ENCODE assay signal across 13 cellular contexts in genomic region chr15:101446527-101447167, GRCh38. TPM values are rescaled to one million over a fixed set of nuclear protein-coding genes. Genes with fewer than 3 reads are reported as not detected.
DNase-seq lines count a peak whose midpoint lies in the region; ATAC-seq, FAIRE-seq and TF ChIP-seq lines count a peak whose summit lies in the region.
"Had no signal": no experiment of that assay in that cellular context is flagged by ENCODE, and none has a peak within 500 bp of the region (broad histone marks: within the 10 kb centered on the region; RNA-seq: fewer than 3 reads in every experiment).

No MANE protein-coding gene starts in this region.

- H3K27ac Mint-ChIP-seq in MCF 10A (ENCODE audit: low read depth, unreplicated experiment): no peak overlapping the region
- H3K27ac Mint-ChIP-seq: B cell; stimulated activated naive B cell treated with anti-CD40 and anti-IgM and Interleukin-4, amounts not matched to agents 10 μg/mL and 1 μg/mL and 100 μg/mL, for 72 hours had no signal

- TF ChIP-seq CTCF in MCF 10A (IDR thresholded peaks at IDR 0.05; ENCODE audit: unreplicated experiment) (no peak), mammary epithelial cell (conservative IDR thresholded peaks at IDR 0.05 in 1 of 2, IDR thresholded peaks at IDR 0.05 in 1 of 2; ENCODE audit: extremely low read depth in 1 of 2, insufficient read depth in 1 of 2, low read depth in 1 of 2, low read length in 2 of 2) (no peak), brain microvascular endothelial cell (IDR thresholded peaks at IDR 0.05; ENCODE audit: low read depth, low read length, missing control alignments) (no peak), kidney (IDR thresholded peaks at IDR 0.05; ENCODE audit: borderline replicate concordance, extremely low read depth, insufficient read depth) (no peak), upper lobe of left lung (IDR thresholded peaks at IDR 0.05) (no peak)

- H4K20me1 ChIP-seq in mammary epithelial cell (ENCODE audit: insufficient read depth, low read length): no peaks in the 10 kb centered on the region

- no TSS peak for BruUV-seq in MCF 10A (replicated peaks; lab: Mats Ljungman, UMichigan)
- BruUV-seq in mammary epithelial cell (replicated peaks; lab: Mats Ljungman, UMichigan): no TSS peak

- H3K36me3 ChIP-seq in mammary epithelial cell (ENCODE audit: insufficient read depth, low read length): no peaks in the 10 kb centered on the region
- no peaks in the 10 kb centered on the region for H3K36me3 ChIP-seq in brain microvascular endothelial cell (replicated peaks)
- H3K36me3 ChIP-seq in kidney (ENCODE audit: control insufficient read depth in 1 of 2, insufficient read depth in 2 of 2, low read length in 2 of 2): no peaks in the 10 kb centered on the region
- H3K36me3 ChIP-seq in upper lobe of left lung: no peaks in the 10 kb centered on the region
- H3K36me3 ChIP-seq: colonic mucosa had no signal

- no peaks in the 10 kb centered on the region for H3K27me3 Mint-ChIP-seq in MCF 10A (ENCODE audit: insufficient read depth, unreplicated experiment)

- 72% methylated on average over 6 of the region's 12 CpGs for WGBS in mammary epithelial cell (ENCODE audit: low coverage, missing lambda C conversion rate)
- WGBS in upper lobe of left lung, 2 donors: 67 to 68% methylated on average over 12 of the region's 12 CpGs

- in situ Hi-C loops in mammary epithelial cell (cut with MboI; ENCODE audit: low sequenced_read_pairs in 2 of 2) (loop anchor here in 1 of 2 donors (10.0 kb wide), 1 partner anchor 58 kb away; no protein-coding TSS in a partner anchor), brain microvascular endothelial cell (cut with HindIII; ENCODE audit: low pct_ligation_motif_present, low sequenced_read_pairs) (no loop called here)

- no peaks in the 10 kb centered on the region for H3K27me3 ChIP-seq in mammary epithelial cell (ENCODE audit: insufficient read depth, low read length)
- no peaks in the 10 kb centered on the region for H3K27me3 ChIP-seq in brain microvascular endothelial cell (replicated peaks)
- H3K27me3 ChIP-seq in upper lobe of left lung: no peaks in the 10 kb centered on the region
- H3K27me3 ChIP-seq: colonic mucosa had no signal

- intact Hi-C loops in MCF 10A (cut with micrococcal nuclease): loop anchor here (5.0 kb wide), 1 partner anchor 89 kb away; no protein-coding TSS in a partner anchor
- intact Hi-C loops in mammary epithelial cell (cut with micrococcal nuclease): no loop called here
- intact Hi-C loops in kidney (cut with DNase I): no loop called here

- H3K9me3 ChIP-seq in mammary epithelial cell (replicated peaks; ENCODE audit: insufficient read depth, low read length): no peaks in the 10 kb centered on the region
- H3K9me3 ChIP-seq in kidney (ENCODE audit: control insufficient read depth in 1 of 2, low read length in 2 of 2): no peaks in the 10 kb centered on the region
- H3K9me3 ChIP-seq in upper lobe of left lung: no peaks in the 10 kb centered on the region
- H3K9me3 ChIP-seq: colonic mucosa had no signal

- H3K79me2 ChIP-seq in mammary epithelial cell (ENCODE audit: insufficient read depth, low read length): no peaks in the 10 kb centered on the region

- peaks cover 15% of the 10 kb centered on the region for H3K4me1 Mint-ChIP-seq in MCF 10A (ENCODE audit: insufficient read depth, unreplicated experiment)

- no peak for FAIRE-seq in kidney (lab: Jason Lieb, UNC)
- FAIRE-seq: GM18507 had no signal

- peaks cover 7% of the 10 kb centered on the region for H3K36me3 Mint-ChIP-seq in MCF 10A (ENCODE audit: insufficient read depth, unreplicated experiment)
- H3K36me3 Mint-ChIP-seq: stimulated activated naive B cell treated with anti-CD40 and anti-IgM and Interleukin-4, amounts not matched to agents 10 μg/mL and 1 μg/mL and 100 μg/mL, for 72 hours had no signal

- no peak for TF ChIP-seq EP300 in upper lobe of left lung (IDR thresholded peaks at IDR 0.05)

- H3K9me3 Mint-ChIP-seq in MCF 10A (ENCODE audit: unreplicated experiment): no peaks in the 10 kb centered on the region

- CTCF ChIA-PET in MCF 10A (lab: Yijun Ruan, JAX) (no interaction called here), mammary epithelial cell (lab: Charles Lee; ENCODE audit: low non-redundant PET) (no interaction called here)

- no peak overlapping the region for H3K4me3 ChIP-seq in mammary epithelial cell (replicated peaks in 1 of 3; ENCODE audit: insufficient read depth in 1 of 3, low read depth in 2 of 3, low read length in 3 of 3)
- no peak overlapping the region for H3K4me3 ChIP-seq in brain microvascular endothelial cell (ENCODE audit: low read depth, low read length)
- H3K4me3 ChIP-seq in kidney (ENCODE audit: low read length in 2 of 2): no peak overlapping the region
- H3K4me3 ChIP-seq in upper lobe of left lung: no peak overlapping the region
- H3K4me3 ChIP-seq: colonic mucosa had no signal

- H3K27ac ChIP-seq in mammary epithelial cell (ENCODE audit: insufficient read depth, low read depth, low read length) (no peak overlapping the region), brain microvascular endothelial cell (peak overlapping the region; percentile 20), kidney (ENCODE audit: low read depth in 2 of 2, low read length in 2 of 2) (no peak overlapping the region), upper lobe of left lung (peak overlapping the region in 3 of 4 donors; percentile 0 to 63 (median 54))
- H3K27ac ChIP-seq: colonic mucosa had no signal

- no peak overlapping the region for H3K4me2 ChIP-seq in mammary epithelial cell (ENCODE audit: insufficient read depth, low read depth, low read length)

- POLR2A ChIA-PET in MCF 10A (lab: Yijun Ruan, JAX): no interaction called here

- DNase-seq in MCF 10A (ENCODE audit: unreplicated experiment): peak; percentile 55
- no peak for DNase-seq in mammary epithelial cell
- DNase-seq in brain microvascular endothelial cell: no peak
- DNase-seq in kidney: peak; percentile 29
- DNase-seq in upper lobe of left lung: no peak
- no peak for DNase-seq in middle frontal gyrus (ENCODE audit: extremely low spot score, low spot score)
- no peak for DNase-seq in H4 (ENCODE audit: low spot score)
- no peak for DNase-seq in NCI-H2029 (lab: John Stamatoyannopoulos, UW)
- DNase-seq: colonic mucosa; occipital lobe; stimulated activated naive B cell treated with anti-CD40 and anti-IgM and Interleukin-4, amounts not matched to agents 10 μg/mL and 1 μg/mL and 100 μg/mL, for 72 hours had no signal

- no peak overlapping the region for H3K4me3 Mint-ChIP-seq in MCF 10A (ENCODE audit: unreplicated experiment)
- H3K4me3 Mint-ChIP-seq: B cell; stimulated activated naive B cell treated with anti-CD40 and anti-IgM and Interleukin-4, amounts not matched to agents 10 μg/mL and 1 μg/mL and 100 μg/mL, for 72 hours had no signal

- dilution Hi-C loops in mammary epithelial cell (cut with HindIII; ENCODE audit: low sequenced_read_pairs): no loop called here

- H3K4me1 ChIP-seq in mammary epithelial cell (ENCODE audit: insufficient read depth, low read length) (no peaks in the 10 kb centered on the region), kidney (ENCODE audit: control insufficient read depth in 1 of 2, insufficient read depth in 1 of 2, low read depth in 1 of 2, low read length in 2 of 2) (peaks cover 1 to 2% of the 10 kb centered on the region in 2 donors), upper lobe of left lung (peaks cover 16 to 34% (median 31%) of the 10 kb centered on the region in 4 donors)
- H3K4me1 ChIP-seq: colonic mucosa had no signal

- no peak for TF ChIP-seq POLR2A in upper lobe of left lung (IDR thresholded peaks at IDR 0.05)

- no peak overlapping the region for H3K9ac ChIP-seq in mammary epithelial cell (ENCODE audit: insufficient read depth, low read length)
- H3K9ac ChIP-seq in kidney (ENCODE audit: low read length in 2 of 2): no peak overlapping the region

- peak in 1 of 2 donors; percentile 5 for ATAC-seq in upper lobe of left lung (ENCODE audit: low FRiP score in 2 of 2)

- H2AFZ ChIP-seq in mammary epithelial cell (ENCODE audit: low read depth, low read length): no peak overlapping the region

RNA-seq across cellular contexts. Expression of gene PCSK6, which starts 42.9 kb away (rescaled TPM):
- total RNA-seq in MCF 10A (2022) (29.8 and 30.8 TPM in 2 replicates), mammary epithelial cell (1 to 10 TPM; 1.7 to 6.1 TPM), kidney (7.3 TPM), upper lobe of left lung (10 to 100 TPM in 1 of 6 donors, 1 to 10 TPM in 5; 3.1 to 24.4 (median 5.5) TPM)
- polyA plus RNA-seq in mammary epithelial cell (0.22 TPM), kidney (ENCODE audit: insufficient read depth, low read depth, low replicate concordance) (3.8 TPM)
- not detected for polyA minus RNA-seq in mammary epithelial cell
- total RNA-seq in H4 (2014; rRNA removed; shearing (Covaris generic)): not detected in 2 replicates

Comparison
In these comparisons a context has a peak if more than half of its experiments do, and no peak if none do; other contexts are left out.
1. DNase-seq: peak in MCF 10A (single experiment) and kidney (single experiment); none in mammary epithelial cell (single experiment), brain microvascular endothelial cell (single experiment), upper lobe of left lung (0 of 2), middle frontal gyrus (single experiment), H4 (single experiment) and NCI-H2029 (single experiment).
2. H3K27ac ChIP-seq: peak in brain microvascular endothelial cell (single experiment) and upper lobe of left lung (3 of 4); none in mammary epithelial cell (single experiment) and kidney (0 of 2).